In the genomic region with DNA sequence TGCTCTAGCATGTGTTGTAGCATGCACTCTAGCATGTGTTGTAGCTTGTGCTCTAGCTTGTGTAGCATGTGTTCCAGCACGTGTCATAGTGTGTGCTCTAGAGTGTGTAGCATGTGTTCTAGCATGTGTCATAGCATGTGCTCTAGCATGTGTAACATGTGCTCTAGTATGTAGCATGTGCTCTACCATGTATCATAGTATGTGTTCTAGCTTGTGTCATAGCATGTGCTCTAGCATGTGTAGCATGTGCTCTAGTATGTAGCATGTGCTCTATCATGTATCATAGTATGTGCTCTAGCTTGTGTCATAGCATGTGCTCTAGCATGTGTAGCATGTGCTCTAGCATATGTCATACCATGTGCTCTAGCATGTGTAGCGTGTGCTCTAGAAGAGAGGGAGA, we compare ENCODE assay signal across 24 cellular contexts.
A peak's percentile ranks its signal among the peaks of the same experiment; 100 is the strongest.
DNase-seq lines count a peak whose midpoint lies in the region; ATAC-seq, FAIRE-seq and TF ChIP-seq lines count a peak whose summit lies in the region.
"Had no signal": no experiment of that assay in that cellular context is flagged by ENCODE, and none has a peak within 500 bp of the region (broad histone marks: within the 10 kb centered on the region; RNA-seq: fewer than 3 reads in every experiment).

No MANE protein-coding gene starts in this region.

- no peak overlapping the region for H3K56ac ChIP-seq in H1 (replicated peaks; ENCODE audit: insufficient read length, low read depth, low read length)

- H3K4me1 ChIP-seq in H1 (replicated peaks in 1 of 4; ENCODE audit: control insufficient read depth in 3 of 4, insufficient read depth in 4 of 4, low read length in 3 of 4) (no peaks in the 10 kb centered on the region), neuronal stem cell (ENCODE audit: control insufficient read depth in 2 of 2, insufficient read depth in 1 of 2, low read depth in 1 of 2, low read length in 2 of 2) (peaks cover 0 to 1% of the 10 kb centered on the region in 2 donors)
- H3K4me1 ChIP-seq: A549, BLaER1, Caco-2, HAP-1 had no signal

- H2BK120ac ChIP-seq in H1 (replicated peaks; ENCODE audit: low read depth, low read length) (no peak overlapping the region), neuronal stem cell (ENCODE audit: low read depth, low read length) (no peak overlapping the region)

- TF ChIP-seq CTCF in WTC11 (IDR thresholded peaks at IDR 0.05) = no peak
- TF ChIP-seq CTCF in H1 (IDR thresholded peaks at IDR 0.05; ENCODE audit: control extremely low read depth in 1 of 3, insufficient read depth in 1 of 3, low read depth in 1 of 3, low read length in 3 of 3) = no peak

- H3K27ac Mint-ChIP-seq in WTC11 = no peak overlapping the region
- H3K27ac Mint-ChIP-seq: B cell; CD4-positive, CD25-positive, alpha-beta regulatory T cell; CD8-positive, alpha-beta T cell; GM23338; HFFc6 had no signal

- TF ChIP-seq POLR2A in GM12891 (IDR thresholded peaks at IDR 0.05; ENCODE audit: low read depth, low read length) (no peak), H1 (IDR thresholded peaks at IDR 0.05; ENCODE audit: control extremely low read depth in 1 of 2, low read depth in 2 of 2, low read length in 2 of 2) (no peak)

- no peaks in the 10 kb centered on the region for H3K23me2 ChIP-seq in H1 (ENCODE audit: low read depth, low read length)

- H3K9ac ChIP-seq in H1 (replicated peaks in 1 of 4; ENCODE audit: extremely low read depth in 1 of 4, low read depth in 3 of 4, low read length in 3 of 4) = no peak overlapping the region
- no peak overlapping the region for H3K9ac ChIP-seq in neuronal stem cell (ENCODE audit: low read depth, low read length, poor library complexity)
- H3K9ac ChIP-seq: BLaER1 had no signal

- H2AK5ac ChIP-seq in H1 (ENCODE audit: low read depth, low read length) (peak overlapping the region; percentile 91), neuronal stem cell (ENCODE audit: low read depth, low read length) (no peak overlapping the region)

- no peak overlapping the region for H3K14ac ChIP-seq in H1 (ENCODE audit: insufficient read length)
- peak overlapping the region; percentile 5 for H3K14ac ChIP-seq in neuronal stem cell (ENCODE audit: low read length)

- no peak overlapping the region for H3K4me2 ChIP-seq in H1 (ENCODE audit: insufficient read depth in 1 of 2, low read depth in 2 of 2, low read length in 2 of 2)
- H3K4me2 ChIP-seq in neuronal stem cell (ENCODE audit: insufficient read depth, low read length, poor library complexity, severe bottlenecking) = no peak overlapping the region
- H3K4me2 ChIP-seq: A549, BLaER1, GM23338 had no signal

- H3K23ac ChIP-seq in H1 (ENCODE audit: insufficient read length) = no peak overlapping the region
- no peak overlapping the region for H3K23ac ChIP-seq in neuronal stem cell (ENCODE audit: low read depth, low read length, poor library complexity)

- peaks cover 18% of the 10 kb centered on the region for H3K9me3 Mint-ChIP-seq in WTC11

- H3K4me3 Mint-ChIP-seq in WTC11 = no peak overlapping the region
- H3K4me3 Mint-ChIP-seq: B cell; CD4-positive, CD25-positive, alpha-beta regulatory T cell; CD8-positive, alpha-beta T cell; GM23338; HFFc6 had no signal

- no peak for TF ChIP-seq EP300 in H1 (IDR thresholded peaks at IDR 0.05; ENCODE audit: borderline replicate concordance in 1 of 2, low read depth in 2 of 2, low read length in 2 of 2)

- WGBS in H1 (ENCODE audit: extremely low coverage in 1 of 2, insufficient coverage in 1 of 2, insufficient read length in 1 of 2, insufficient replicate concordance in 2 of 2, low coverage in 1 of 2, low lambda C conversion rate in 2 of 2, missing lambda C conversion rate in 1 of 2), 2 experiments = 94% methylated on average over 2 of the region's 2 CpGs; no CpG with 5 or more reads in 1 of the 2 experiments
- no CpG with 5 or more reads among the region's 2 CpGs for WGBS in neuronal stem cell (ENCODE audit: extremely low coverage in 2 of 2, insufficient read length in 2 of 2, insufficient replicate concordance in 1 of 2), 2 donors

- H3K4me1 Mint-ChIP-seq in WTC11 = no peaks in the 10 kb centered on the region
- H3K4me1 Mint-ChIP-seq: CD4-positive, CD25-positive, alpha-beta regulatory T cell; GM23338 had no signal

- no peak overlapping the region for H2BK20ac ChIP-seq in H1 (ENCODE audit: low read length)

- no peak overlapping the region for H4K5ac ChIP-seq in H1 (ENCODE audit: insufficient read length, low read depth, low read length)

- H3K9me3 ChIP-seq in H1 (ENCODE audit: insufficient read depth in 2 of 2, low read depth in 1 of 2, low read length in 1 of 2) (peaks cover 0 to 3% of the 10 kb centered on the region in 2 experiments; a peak in 1 of 4 replicates), neuronal stem cell (replicated peaks in 1 of 2; ENCODE audit: control insufficient read depth in 2 of 2, insufficient read depth in 1 of 2, low read depth in 1 of 2, low read length in 2 of 2) (peaks cover 0 to 3% of the 10 kb centered on the region in 2 donors)
- H3K9me3 ChIP-seq: A549, BLaER1, Caco-2, HAP-1 had no signal

- no peaks in the 10 kb centered on the region; the same call in 1 of the 2 replicates for H3K27me3 Mint-ChIP-seq in WTC11 (ENCODE audit: low read depth)
- H3K27me3 Mint-ChIP-seq: B cell; CD4-positive, CD25-positive, alpha-beta regulatory T cell had no signal

- H2AFZ ChIP-seq in H1 (ENCODE audit: low read length) = no peak overlapping the region
- H2AFZ ChIP-seq in neuronal stem cell (ENCODE audit: low read length) = no peak overlapping the region
- H2AFZ ChIP-seq: GM23338 had no signal

- no peaks in the 10 kb centered on the region for H3K79me1 ChIP-seq in H1 (ENCODE audit: low read depth, low read length)
- no peaks in the 10 kb centered on the region for H3K79me1 ChIP-seq in neuronal stem cell (ENCODE audit: low read depth, low read length)

- H3K36me3 ChIP-seq in H1 (ENCODE audit: control insufficient read depth in 2 of 4, insufficient read depth in 4 of 4, low read length in 3 of 4) = no peaks in the 10 kb centered on the region
- H3K36me3 ChIP-seq in neuronal stem cell (replicated peaks in 1 of 2; ENCODE audit: control insufficient read depth in 2 of 2, insufficient read depth in 2 of 2, low read length in 2 of 2) = no peaks in the 10 kb centered on the region
- H3K36me3 ChIP-seq: BLaER1, HAP-1 had no signal

- H3K27ac ChIP-seq in H1 (ENCODE audit: low read depth, low read length) = no peak overlapping the region
- no peak overlapping the region for H3K27ac ChIP-seq in neuronal stem cell (replicated peaks; ENCODE audit: low read length)
- H3K27ac ChIP-seq: A549, BLaER1, C4-2B had no signal

- CTCF ChIA-PET in WTC11 (lab: Charles Lee) (no interaction called here), H1 (lab: Charles Lee; ENCODE audit: partially characterized antibody) (no interaction called here)

- no peak for TF ChIP-seq RAD21 in H1 (IDR thresholded peaks at IDR 0.05 in 1 of 2, conservative IDR thresholded peaks at IDR 0.05 in 1 of 2; ENCODE audit: low read depth in 2 of 2, low read length in 2 of 2)

- H3K18ac ChIP-seq in H1 (ENCODE audit: extremely low read depth, low read length) (no peak overlapping the region), neuronal stem cell (ENCODE audit: low read length) (no peak overlapping the region)

- peak overlapping the region; percentile 61; the same call in 1 of the 2 replicates for H2BK12ac ChIP-seq in H1 (ENCODE audit: low read depth, low read length)
- H2BK12ac ChIP-seq in neuronal stem cell (ENCODE audit: low read length) = no peak overlapping the region

- H3K4me3 ChIP-seq in H1 (ENCODE audit: extremely low read depth in 1 of 4, insufficient read depth in 2 of 4, low read depth in 3 of 4, low read length in 4 of 4) (no peak overlapping the region), neuronal stem cell (ENCODE audit: low read length in 2 of 2) (peak overlapping the region in 1 of 2 donors; percentile 58)
- H3K4me3 ChIP-seq: A549, BLaER1, GM12878, GM23338, HAP-1 had no signal

- DNase-seq in GM12891 (ENCODE audit: insufficient read length, low spot score) (no peak), WTC11 (ENCODE audit: low spot score) (no peak), H1 (ENCODE audit: low read depth in 1 of 2, low spot score in 2 of 2) (no peak), neuronal stem cell (ENCODE audit: low spot score) (no peak), NAMALWA (ENCODE audit: low spot score) (no peak), DMS79 treated with DMSO at 0.1 percent for 48 hours (lab: John Stamatoyannopoulos, UW) (no peak)
- DNase-seq: 8988T; Caco-2; CD4-positive, CD25-positive, alpha-beta regulatory T cell; CD8-positive, alpha-beta T cell; DMS153; EL; GDM1; HFFc6 had no signal

- H3K4ac ChIP-seq in H1 (replicated peaks; ENCODE audit: insufficient read length, low read depth, low read length) (no peak overlapping the region), neuronal stem cell (ENCODE audit: low read length) (no peak overlapping the region)

- H4K91ac ChIP-seq in H1 (replicated peaks; ENCODE audit: insufficient read length, low read length) (peak overlapping the region; percentile 25), neuronal stem cell (ENCODE audit: low read depth, low read length, poor library complexity) (no peak overlapping the region)

- H4K20me1 ChIP-seq in H1 (replicated peaks in 1 of 2; ENCODE audit: control insufficient read depth in 1 of 2, insufficient read depth in 2 of 2, low read length in 2 of 2) = no peaks in the 10 kb centered on the region
- H4K20me1 ChIP-seq: BLaER1 had no signal

- ATAC-seq in WTC11 (no peak), GM19328 (IDR thresholded peaks at IDR 0.05; ENCODE audit: unreplicated experiment) (no peak)
- ATAC-seq: A549; CD8-positive, alpha-beta T cell; GM12878; GM23338 had no signal

- peak; percentile 65 for FAIRE-seq in GM12891 (lab: Jason Lieb, UNC)
- FAIRE-seq in H1 (lab: Jason Lieb, UNC) = peak; percentile 7
- FAIRE-seq: A549, GM12878, GM19239, H54 had no signal

- H3K79me2 ChIP-seq in H1 (ENCODE audit: control insufficient read depth in 1 of 2, insufficient read depth in 2 of 2, low read length in 2 of 2) = peaks cover 0 to 5% of the 10 kb centered on the region in 2 experiments; a peak in 2 of 4 replicates

- H2BK15ac ChIP-seq in H1 (ENCODE audit: low read length) = peak overlapping the region; percentile 61; the same call in 1 of the 2 replicates
- H2BK15ac ChIP-seq in neuronal stem cell (ENCODE audit: low read length) = no peak overlapping the region

- H2BK5ac ChIP-seq in H1 (ENCODE audit: low read depth, low read length) (peak overlapping the region; percentile 63; the same call in 1 of the 2 replicates), neuronal stem cell (ENCODE audit: low read length) (no peak overlapping the region)

- no peaks in the 10 kb centered on the region for H3K27me3 ChIP-seq in H1 (replicated peaks in 1 of 4; ENCODE audit: control insufficient read depth in 3 of 4, extremely low read depth in 1 of 4, insufficient read depth in 3 of 4, low read length in 3 of 4)
- no peaks in the 10 kb centered on the region for H3K27me3 ChIP-seq in neuronal stem cell (ENCODE audit: control insufficient read depth in 3 of 3, insufficient read depth in 3 of 3, low read depth in 1 of 3, low read length in 3 of 3)
- H3K27me3 ChIP-seq: BLaER1 had no signal

- no peak overlapping the region for H4K8ac ChIP-seq in H1 (ENCODE audit: extremely low read depth, insufficient read depth, low read length)
- H4K8ac ChIP-seq in neuronal stem cell (ENCODE audit: low read depth, low read length) = no peak overlapping the region

- POLR2A ChIA-PET in WTC11 (lab: Charles Lee) (no interaction called here), H1 (lab: Charles Lee; ENCODE audit: partially characterized antibody) (no interaction called here)

- peaks cover 4% of the 10 kb centered on the region for H3K36me3 Mint-ChIP-seq in WTC11
- H3K36me3 Mint-ChIP-seq: CD4-positive, CD25-positive, alpha-beta regulatory T cell; CD8-positive, alpha-beta T cell had no signal
